In genomic region chr19:13797058-13797440, GRCh38 we compare ENCODE assay signal across 10 cellular contexts. TPM values are rescaled to one million over a fixed set of nuclear protein-coding genes. Genes with fewer than 3 reads are reported as not detected.
DNase-seq lines count a peak whose midpoint lies in the region; ATAC-seq and TF ChIP-seq lines count a peak whose summit lies in the region.
"Had no signal": no experiment of that assay in that cellular context is flagged by ENCODE, and none has a peak within 500 bp of the region (broad histone marks: within the 10 kb centered on the region; RNA-seq: fewer than 3 reads in every experiment).

No MANE protein-coding gene starts in this region.

- intact Hi-C loops in Right ventricle myocardium superior (cut with DNase I) = no loop called here
- intact Hi-C loops in vagina (cut with DNase I) = loop anchor here (5.0 kb wide), 2 partner anchors 35 to 60 kb away; no protein-coding TSS in a partner anchor
- intact Hi-C loops in mucosa of descending colon (cut with DNase I, micrococcal nuclease) = no loop called here

- TF ChIP-seq POLR2A in vagina (IDR thresholded peaks at IDR 0.05) = no peak

- H3K27ac ChIP-seq in right atrium auricular region (peak overlapping the region; percentile 92), vagina (peak overlapping the region; percentile 94)

- DNase-seq in right atrium auricular region (ENCODE audit: low spot score) (no peak), Right ventricle myocardium superior (no peak), cardiac fibroblast (ENCODE audit: low read depth in 2 of 2) (no peak), naive B cell (no peak), vagina (ENCODE audit: extremely low spot score in 2 of 2) (no peak), omental fat pad (ENCODE audit: low spot score) (no peak), mucosa of descending colon (no peak), superior temporal gyrus (ENCODE audit: extremely low spot score) (no peak)
- DNase-seq: DMS153; effector CD4-positive, alpha-beta T cell had no signal

- no peaks in the 10 kb centered on the region for H3K36me3 Mint-ChIP-seq in naive B cell

- peak overlapping the region in 7 of 8 donors; percentile 35 to 99 (median 89) for H3K4me3 Mint-ChIP-seq in naive B cell

- no peaks in the 10 kb centered on the region for H3K27me3 ChIP-seq in right atrium auricular region
- H3K27me3 ChIP-seq in vagina = no peaks in the 10 kb centered on the region

- no peaks in the 10 kb centered on the region for H3K9me3 Mint-ChIP-seq in naive B cell

- peak overlapping the region in 1 of 6 donors; percentile 16 for H3K27ac Mint-ChIP-seq in naive B cell

- peaks cover 19 to 36% (median 29%) of the 10 kb centered on the region in 3 donors for H3K4me1 Mint-ChIP-seq in naive B cell

- H3K4me1 ChIP-seq in right atrium auricular region (peaks cover 0 to 38% of the 10 kb centered on the region in 2 donors), vagina (peaks cover 35% of the 10 kb centered on the region), mucosa of descending colon (ENCODE audit: low read depth) (peaks cover 11% of the 10 kb centered on the region)

- H3K9me3 ChIP-seq in right atrium auricular region = no peaks in the 10 kb centered on the region
- no peaks in the 10 kb centered on the region for H3K9me3 ChIP-seq in vagina
- no peaks in the 10 kb centered on the region for H3K9me3 ChIP-seq in mucosa of descending colon

- TF ChIP-seq CTCF in right atrium auricular region (IDR thresholded peaks at IDR 0.05) (no peak), cardiac fibroblast (IDR thresholded peaks at IDR 0.05; ENCODE audit: low read depth, low read length) (no peak), vagina (IDR thresholded peaks at IDR 0.05) (no peak), omental fat pad (IDR thresholded peaks at IDR 0.05) (no peak), mucosa of descending colon (IDR thresholded peaks at IDR 0.05) (no peak)

- H3K36me3 ChIP-seq in right atrium auricular region = no peaks in the 10 kb centered on the region
- H3K36me3 ChIP-seq in vagina = no peaks in the 10 kb centered on the region
- H3K36me3 ChIP-seq in mucosa of descending colon (ENCODE audit: low read depth) = no peaks in the 10 kb centered on the region

- H3K27me3 Mint-ChIP-seq in naive B cell = no peaks in the 10 kb centered on the region

- no peak for ATAC-seq in Right ventricle myocardium superior (ENCODE audit: poor library complexity)
- ATAC-seq in naive B cell (ENCODE audit: low read depth in 2 of 2) = no peak
- ATAC-seq in omental fat pad (ENCODE audit: low FRiP score) = no peak
- no peak for ATAC-seq in mucosa of descending colon

- H3K4me3 ChIP-seq in right atrium auricular region = peak overlapping the region in 1 of 2 donors; percentile 84
- H3K4me3 ChIP-seq in cardiac fibroblast (replicated peaks in 1 of 2; ENCODE audit: low read depth in 2 of 2, low read length in 2 of 2) = peak overlapping the region; percentile 63 to 66
- H3K4me3 ChIP-seq in vagina = peak overlapping the region in 1 of 2 donors; percentile 65
- H3K4me3 ChIP-seq in mucosa of descending colon = no peak overlapping the region

RNA-seq across cellular contexts. Expression of gene ZSWIM4, which starts 1.8 kb away (rescaled TPM):
- total RNA-seq in right atrium auricular region (1 to 10 TPM; 5.7 to 9.8 TPM), Right ventricle myocardium superior (2.7 TPM), vagina (13.0 TPM), omental fat pad (1 to 10 TPM; 3.8 to 5.2 (median 4.6) TPM), mucosa of descending colon (1 to 10 TPM; 4.1 to 4.6 (median 4.1) TPM)
- 1 to 10 TPM in 1 of 6 donors, under 1 TPM in 4, not detected in 1; 0.65 to 2.2 (median 0.89) TPM for polyA plus RNA-seq in naive B cell (ENCODE audit: low read depth in 6 of 6)

RNA-seq across cellular contexts. Expression of gene C19orf53, which starts 22.8 kb away (rescaled TPM):
- total RNA-seq in right atrium auricular region (100 to 1,000 TPM; 272 to 304 TPM), Right ventricle myocardium superior (88.1 TPM), vagina (189 TPM), omental fat pad (100 to 1,000 TPM; 135 to 206 (median 170) TPM), mucosa of descending colon (10 to 100 TPM; 47.8 to 49.5 (median 49.3) TPM)
- polyA plus RNA-seq in naive B cell (ENCODE audit: low read depth in 6 of 6) = 100 to 1,000 TPM; 152 to 189 (median 170) TPM

RNA-seq across cellular contexts. Expression of gene MRI1, which starts 32.7 kb away (rescaled TPM):
- total RNA-seq in right atrium auricular region = 10 to 100 TPM; 18.2 to 19.4 TPM
- 15.2 TPM for total RNA-seq in Right ventricle myocardium superior
- polyA plus RNA-seq in naive B cell (ENCODE audit: low read depth in 6 of 6) = 10 to 100 TPM in 1 of 6 donors, 1 to 10 TPM in 5; 4.7 to 18.3 (median 8.2) TPM
- total RNA-seq in vagina = 69.0 TPM
- total RNA-seq in omental fat pad = 10 to 100 TPM; 34.1 to 82.1 (median 38.5) TPM
- total RNA-seq in mucosa of descending colon = 10 to 100 TPM; 24.2 to 32.4 (median 28.7) TPM
